Comparison of ENCODE assay signal across 8 cellular contexts in genomic region chr9:130433168-130433946, GRCh38. TPM values are rescaled to one million over a fixed set of nuclear protein-coding genes. Genes with fewer than 3 reads are reported as not detected.
DNase-seq lines count a peak whose midpoint lies in the region; ATAC-seq, FAIRE-seq and TF ChIP-seq lines count a peak whose summit lies in the region.

No MANE protein-coding gene starts in this region.

- H3K4me3 Mint-ChIP-seq in glutamatergic neuron (ENCODE audit: unreplicated experiment): peak overlapping the region; percentile 38

- peaks cover 5% of the 10 kb centered on the region for H3K9me3 Mint-ChIP-seq in glutamatergic neuron (ENCODE audit: unreplicated experiment)

- no peaks in the 10 kb centered on the region for H3K36me3 Mint-ChIP-seq in glutamatergic neuron (ENCODE audit: unreplicated experiment)

- H3K27me3 Mint-ChIP-seq in glutamatergic neuron (ENCODE audit: unreplicated experiment): peaks cover 3% of the 10 kb centered on the region

- H3K27ac Mint-ChIP-seq in glutamatergic neuron (ENCODE audit: unreplicated experiment): no peak overlapping the region

- peak; percentile 90 for TF ChIP-seq CTCF in glutamatergic neuron (IDR thresholded peaks at IDR 0.05; ENCODE audit: partially characterized antibody, unreplicated experiment)

- no peak for ATAC-seq in HG03571 (IDR thresholded peaks at IDR 0.05; ENCODE audit: unreplicated experiment)

- peak; percentile 48 for FAIRE-seq in HTR-8/SVneo (lab: Jason Lieb, UNC)

- peak; percentile 8 for DNase-seq in CD1c-positive myeloid dendritic cell (ENCODE audit: extremely low spot score)
- no peak for DNase-seq in HTR-8/SVneo (ENCODE audit: insufficient read length, low spot score)
- DNase-seq in activated T-cell treated with anti-CD3 and anti-CD28 coated beads, Interleukin-2, amount 50 U/mL, for 1 hour: peak; percentile 39
- peak; percentile 88 for DNase-seq in glutamatergic neuron
- DNase-seq in retina: peak; percentile 88
- DNase-seq in dedifferentiated amniotic fluid mesenchymal stem cell (ENCODE audit: extremely low spot score): no peak
- no peak for DNase-seq in occipital lobe (lab: John Stamatoyannopoulos, UW)

- peaks cover 3% of the 10 kb centered on the region for H3K4me1 Mint-ChIP-seq in glutamatergic neuron (ENCODE audit: low read depth, unreplicated experiment)

RNA-seq across cellular contexts. Expression of gene ASS1, which starts 11.4 kb away (rescaled TPM):
- total RNA-seq in glutamatergic neuron (ENCODE audit: unreplicated experiment) (31.5 TPM), occipital lobe (9.8 TPM)

Comparison
In these comparisons a context has a peak if more than half of its experiments do, and no peak if none do; other contexts are left out.
1. DNase-seq: peak in CD1c-positive myeloid dendritic cell (single experiment), activated T-cell treated with anti-CD3 and anti-CD28 coated beads, Interleukin-2, amount 50 U/mL, for 1 hour (single experiment), glutamatergic neuron (single experiment) and retina (single experiment); none in HTR-8/SVneo (single experiment), dedifferentiated amniotic fluid mesenchymal stem cell (single experiment) and occipital lobe (single experiment).